In genomic region chr1:6942990-6943389, GRCh38 we compare ENCODE assay signal across 2 cellular contexts.
A peak's percentile ranks its signal among the peaks of the same experiment; 100 is the strongest.
TF ChIP-seq lines count a peak whose summit lies in the region.

No MANE protein-coding gene starts in this region.

TF ChIP-seq in IMR-90, 13 proteins besides CTCF, POLR2A, EP300 and RAD21:
- TF ChIP-seq BHLHE40 (IDR thresholded peaks at IDR 0.05; ENCODE audit: low read depth, low read length), result no peak
- TF ChIP-seq USF2 (IDR thresholded peaks at IDR 0.05; ENCODE audit: low read depth, low read length), result no peak
- no peak for TF ChIP-seq CEBPB (IDR thresholded peaks at IDR 0.05; ENCODE audit: low read depth, low read length)
- TF ChIP-seq FOS (IDR thresholded peaks at IDR 0.05; ENCODE audit: low read depth, low read length), result no peak
- no peak for TF ChIP-seq SMC3 (IDR thresholded peaks at IDR 0.05; ENCODE audit: low read depth, low read length)
- no peak for TF ChIP-seq NFE2L2 (IDR thresholded peaks at IDR 0.05; ENCODE audit: low read depth, low read length)
- no peak for TF ChIP-seq MXI1 (IDR thresholded peaks at IDR 0.05; ENCODE audit: borderline replicate concordance, low read depth, low read length)
- no peak for TF ChIP-seq ELK1 (IDR thresholded peaks at IDR 0.05; ENCODE audit: borderline replicate concordance, low read depth, low read length)
- TF ChIP-seq RCOR1 (IDR thresholded peaks at IDR 0.05; ENCODE audit: insufficient replicate concordance, low read length), result no peak
- TF ChIP-seq CHD1 (IDR thresholded peaks at IDR 0.05; ENCODE audit: low read depth, low read length), result no peak
- no peak for TF ChIP-seq RFX5 (IDR thresholded peaks at IDR 0.05; ENCODE audit: low read depth, low read length)
- no peak for TF ChIP-seq MAFK (IDR thresholded peaks at IDR 0.05; ENCODE audit: low read depth, low read length)
- no peak for TF ChIP-seq MAZ (IDR thresholded peaks at IDR 0.05; ENCODE audit: borderline replicate concordance, low read depth, low read length)

TF ChIP-seq in K562, 482 proteins besides CTCF, POLR2A, EP300 and RAD21:
- TF ChIP-seq NRF1 (conservative IDR thresholded peaks at IDR 0.05 in 1 of 2, IDR thresholded peaks at IDR 0.05 in 1 of 2) (no peak), ELF1 (tag; IDR thresholded peaks at IDR 0.05) (no peak), ZNF263 (CRISPR knock-in tag; IDR thresholded peaks at IDR 0.05; ENCODE audit: borderline replicate concordance) (peak; percentile 94), MCM7 (IDR thresholded peaks at IDR 0.05) (no peak), ZSCAN32 (CRISPR knock-in tag; IDR thresholded peaks at IDR 0.05) (no peak), ERF (CRISPR knock-in tag; IDR thresholded peaks at IDR 0.05) (no peak), ETV1 (tag; conservative IDR thresholded peaks at IDR 0.05; ENCODE audit: low read depth) (no peak)
